15 cellular contexts compared by ENCODE assay signal in the genomic region with DNA sequence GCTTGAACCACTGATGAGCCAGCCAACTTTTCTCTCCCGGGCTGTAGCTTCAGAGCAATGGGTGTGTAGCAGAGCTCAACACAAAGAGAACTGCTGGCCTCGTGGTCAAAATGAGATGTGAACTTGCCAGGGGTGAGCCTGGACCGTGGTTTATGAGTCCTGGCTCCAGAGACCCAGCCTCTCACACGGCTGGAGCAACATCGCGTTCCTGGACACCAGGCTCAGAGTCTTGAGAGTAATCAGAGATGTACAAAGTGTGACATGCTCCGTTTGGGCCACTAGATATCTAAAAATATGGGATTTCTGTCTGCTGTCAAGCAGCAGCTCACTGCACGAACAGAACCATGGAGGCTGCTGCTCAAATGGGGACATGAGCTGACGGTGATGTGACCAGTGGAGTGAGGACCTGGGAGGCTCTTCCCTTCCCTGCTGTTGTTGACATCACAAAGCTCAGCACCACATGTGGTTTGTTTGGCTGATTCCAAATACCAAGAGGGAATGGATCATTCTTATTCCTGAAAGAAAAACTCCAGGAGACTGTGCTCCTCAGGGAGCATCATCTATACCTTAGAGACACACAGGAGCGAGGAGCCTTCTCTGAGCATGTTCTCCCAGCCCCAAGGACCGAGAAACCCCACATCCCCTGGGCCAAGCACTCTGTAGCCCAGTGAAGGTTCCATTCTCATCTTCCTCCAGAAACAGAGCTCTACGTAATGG. TPM values are rescaled to one million over a fixed set of nuclear protein-coding genes. Genes with fewer than 3 reads are reported as not detected.
DNase-seq lines count a peak whose midpoint lies in the region; ATAC-seq and TF ChIP-seq lines count a peak whose summit lies in the region.
"Had no signal": no experiment of that assay in that cellular context is flagged by ENCODE, and none has a peak within 500 bp of the region (broad histone marks: within the 10 kb centered on the region; RNA-seq: fewer than 3 reads in every experiment).

No MANE protein-coding gene starts in this region.

- H3K9me3 Mint-ChIP-seq in nephron progenitor cell: peaks cover 7% of the 10 kb centered on the region
- no peaks in the 10 kb centered on the region for H3K9me3 Mint-ChIP-seq in naive thymus-derived CD8-positive, alpha-beta T cell
- H3K9me3 Mint-ChIP-seq: activated CD4-positive, alpha-beta T cell treated with anti-CD3 and anti-CD28 coated beads, Interleukin-2, amount 10 ng/mL, durations not matched to agents 7 days and 5 days had no signal

- peaks cover 24 to 89% (median 46%) of the 10 kb centered on the region in 3 donors for H3K4me1 ChIP-seq in gastroesophageal sphincter
- peaks cover 0 to 88% (median 62%) of the 10 kb centered on the region in 4 donors for H3K4me1 ChIP-seq in tibial artery

- intact Hi-C loops in tibial artery (cut with DNase I; ENCODE audit: low total_unique reads): no loop called here

- no peaks in the 10 kb centered on the region for H3K27me3 ChIP-seq in gastroesophageal sphincter
- no peaks in the 10 kb centered on the region for H3K27me3 ChIP-seq in tibial artery

- H3K4me3 Mint-ChIP-seq in nephron progenitor cell: no peak overlapping the region
- no peak overlapping the region for H3K4me3 Mint-ChIP-seq in naive thymus-derived CD8-positive, alpha-beta T cell
- H3K4me3 Mint-ChIP-seq: activated CD4-positive, alpha-beta T cell treated with anti-CD3 and anti-CD28 coated beads, Interleukin-2, amount 10 ng/mL, durations not matched to agents 7 days and 5 days had no signal

- H3K4me3 ChIP-seq in gastroesophageal sphincter (no peak overlapping the region), tibial artery (no peak overlapping the region)

- peaks cover 75% of the 10 kb centered on the region for H3K4me1 Mint-ChIP-seq in nephron progenitor cell
- H3K4me1 Mint-ChIP-seq in naive thymus-derived CD8-positive, alpha-beta T cell: peaks cover 30 to 40% (median 34%) of the 10 kb centered on the region in 4 donors

- H3K9me3 ChIP-seq in gastroesophageal sphincter (no peaks in the 10 kb centered on the region), tibial artery (no peaks in the 10 kb centered on the region)

- peak overlapping the region; percentile 25 for H3K27ac Mint-ChIP-seq in nephron progenitor cell
- peak overlapping the region in 1 of 10 donors; percentile 52 for H3K27ac Mint-ChIP-seq in naive thymus-derived CD8-positive, alpha-beta T cell
- H3K27ac Mint-ChIP-seq: activated CD4-positive, alpha-beta T cell treated with anti-CD3 and anti-CD28 coated beads, Interleukin-2, amount 10 ng/mL, durations not matched to agents 7 days and 5 days had no signal

- no peak for TF ChIP-seq EP300 in gastroesophageal sphincter (IDR thresholded peaks at IDR 0.05)

- H3K27me3 Mint-ChIP-seq in nephron progenitor cell (ENCODE audit: low read depth, poor library complexity): peaks cover 5% of the 10 kb centered on the region
- no peaks in the 10 kb centered on the region for H3K27me3 Mint-ChIP-seq in naive thymus-derived CD8-positive, alpha-beta T cell
- H3K27me3 Mint-ChIP-seq: activated CD4-positive, alpha-beta T cell treated with anti-CD3 and anti-CD28 coated beads, Interleukin-2, amount 10 ng/mL, durations not matched to agents 7 days and 5 days had no signal

- DNase-seq in amniotic epithelial cell (ENCODE audit: low read depth) (peak; percentile 68), nephron progenitor cell (no peak), tibial artery (peak; percentile 82 to 87), omental fat pad (ENCODE audit: low spot score) (no peak)
- DNase-seq in central memory CD4-positive, alpha-beta T cell: no peak
- DNase-seq in stimulated activated CD4-positive, alpha-beta T cell treated with anti-CD3 and anti-CD28 coated beads, Interleukin-12 subunit alpha, Interleukin-12 subunit beta, amount 100 ng/mL, for 4 hours: no peak
- no peak for DNase-seq in naive thymus-derived CD8-positive, alpha-beta T cell
- DNase-seq: activated CD4-positive, alpha-beta T cell treated with anti-CD3 and anti-CD28 coated beads, Interleukin-2, amount 10 ng/mL, durations not matched to agents 7 days and 5 days; DMS79 treated with DMSO at 0.1 percent for 48 hours; NCI-H1694; NCI-H524 treated with DMSO at 0.1 percent for 48 hours; stimulated activated CD4-positive, alpha-beta T cell treated with anti-CD3 and anti-CD28 coated beads, Interleukin-2, amount 100 ng/mL, for 24 hours had no signal

- H3K27ac ChIP-seq in gastroesophageal sphincter (peak overlapping the region; percentile 68 to 86 (median 80)), tibial artery (peak overlapping the region; percentile 77 to 86)
- H3K27ac ChIP-seq: KMS-11, RWPE1 had no signal

- ATAC-seq in gastroesophageal sphincter (peak; percentile 68), omental fat pad (ENCODE audit: low FRiP score) (no peak)
- ATAC-seq in naive thymus-derived CD8-positive, alpha-beta T cell: no peak

- 62 to 66% methylated on average over 4 to 5 of the region's 12 CpGs for WGBS in gastroesophageal sphincter (ENCODE audit: low coverage in 1 of 2), 2 donors

- TF ChIP-seq POLR2A in gastroesophageal sphincter (IDR thresholded peaks at IDR 0.05): no peak

- no peaks in the 10 kb centered on the region for H3K36me3 ChIP-seq in gastroesophageal sphincter
- no peaks in the 10 kb centered on the region for H3K36me3 ChIP-seq in tibial artery

- POLR2A ChIA-PET in naive thymus-derived CD8-positive, alpha-beta T cell (lab: Charles Lee): no interaction called here

- TF ChIP-seq CTCF in gastroesophageal sphincter (IDR thresholded peaks at IDR 0.05) (no peak), nephron progenitor cell (IDR thresholded peaks at IDR 0.05) (no peak), tibial artery (IDR thresholded peaks at IDR 0.05) (no peak), omental fat pad (IDR thresholded peaks at IDR 0.05) (no peak)

- peaks cover 20% of the 10 kb centered on the region for H3K36me3 Mint-ChIP-seq in nephron progenitor cell (ENCODE audit: low read depth)
- no peaks in the 10 kb centered on the region for H3K36me3 Mint-ChIP-seq in naive thymus-derived CD8-positive, alpha-beta T cell

RNA-seq across cellular contexts. Expression of gene SVIL, which starts 9.2 kb away (rescaled TPM):
- 1,000 to 10,000 TPM in 2 of 4 donors, 100 to 1,000 TPM in 2; 585 to 1,262 (median 942) TPM for total RNA-seq in gastroesophageal sphincter
- 10 to 100 TPM; 14.9 to 15.7 TPM for total RNA-seq in naive thymus-derived CD8-positive, alpha-beta T cell
- 10 to 100 TPM in 1 of 3 donors, 1 to 10 TPM in 2; 6.8 to 12.6 (median 8.9) TPM for polyA plus RNA-seq in naive thymus-derived CD8-positive, alpha-beta T cell
- total RNA-seq in omental fat pad: 10 to 100 TPM; 22.8 to 44.4 (median 30.5) TPM

Comparison
In these comparisons a context has a peak if more than half of its experiments do, and no peak if none do; other contexts are left out.
1. DNase-seq: peak in amniotic epithelial cell (single experiment) and tibial artery (2 of 2); none in nephron progenitor cell (single experiment), central memory CD4-positive, alpha-beta T cell (single experiment), stimulated activated CD4-positive, alpha-beta T cell treated with anti-CD3 and anti-CD28 coated beads, Interleukin-12 subunit alpha, Interleukin-12 subunit beta, amount 100 ng/mL, for 4 hours (single experiment), naive thymus-derived CD8-positive, alpha-beta T cell (0 of 10) and omental fat pad (single experiment).
2. RNA of gene SVIL, which starts 9.2 kb away (total RNA-seq): 585 to 1,262 TPM in gastroesophageal sphincter; 22.8 to 44.4 TPM in omental fat pad and 14.9 to 15.7 TPM in naive thymus-derived CD8-positive, alpha-beta T cell; every median in the first group is over 10 times any median in the second.